ENCODE assay signal across 12 cellular contexts in genomic region chr10:69972951-69973350, GRCh38.
DNase-seq lines count a peak whose midpoint lies in the region; ATAC-seq and TF ChIP-seq lines count a peak whose summit lies in the region.
"Had no signal": no experiment of that assay in that cellular context is flagged by ENCODE, and none has a peak within 500 bp of the region (broad histone marks: within the 10 kb centered on the region; RNA-seq: fewer than 3 reads in every experiment).

No MANE protein-coding gene starts in this region.

- peaks cover 4% of the 10 kb centered on the region for H3K9me1 ChIP-seq in IMR-90 (ENCODE audit: insufficient read depth, low read length)

- in situ Hi-C loops in IMR-90 (cut with MboI; ENCODE audit: low sequenced_read_pairs), result no loop called here

- TF ChIP-seq RAD21 in IMR-90 (IDR thresholded peaks at IDR 0.05; ENCODE audit: low read length), result no peak

- peak overlapping the region; percentile 50 for H2BK120ac ChIP-seq in IMR-90 (ENCODE audit: low read depth, low read length)

- H2AK5ac ChIP-seq in IMR-90 (ENCODE audit: low read depth, low read length), result no peak overlapping the region

- no CpG with 5 or more reads among the region's 3 CpGs for WGBS in IMR-90 (ENCODE audit: extremely low coverage in 2 of 2, insufficient read length in 1 of 2), 2 experiments

- intact Hi-C loops in IMR-90 (cut with micrococcal nuclease), result loop anchor here (5.0 to 10.0 kb wide), 2 partner anchors 79 to 172 kb away; partner anchors contain the start of genes MACROH2A2 and TYSND1

- no peak overlapping the region for H2AFZ ChIP-seq in IMR-90 (replicated peaks; ENCODE audit: low read length, poor library complexity)

- H3K9me3 ChIP-seq in IMR-90 (ENCODE audit: control insufficient read depth, insufficient read depth, low read length), result peaks cover 6% of the 10 kb centered on the region

- H3K56ac ChIP-seq in IMR-90 (ENCODE audit: extremely low read depth, insufficient read depth, low read length), result no peak overlapping the region

- dilution Hi-C loops in IMR-90 (cut with HindIII; ENCODE audit: low sequenced_read_pairs, unreplicated experiment), result no loop called here

- no peaks in the 10 kb centered on the region for H3K79me1 ChIP-seq in IMR-90 (ENCODE audit: low read depth in 1 of 2, low read length in 2 of 2)

- ATAC-seq in IMR-90 (ENCODE audit: low read depth), result peak; percentile 63
- ATAC-seq in GM21381 (IDR thresholded peaks at IDR 0.05; ENCODE audit: unreplicated experiment), result no peak
- ATAC-seq: K562 had no signal

- CTCF ChIA-PET in IMR-90 (lab: Yijun Ruan, JAX), result interaction anchor here (0.6 to 1.7 kb wide), 3 partner anchors 13 to 58 kb away, joined by 3 to 8 read pairs (median 3); no protein-coding TSS in a partner anchor

- DNase-seq in EH (ENCODE audit: low read depth) (peak; percentile 76), IMR-90 (peak; percentile 85), fibroblast of gingiva (ENCODE audit: low read depth) (peak; percentile 81), stromal cell of bone marrow (ENCODE audit: low read depth) (peak; percentile 11), NCI-H2196 (lab: John Stamatoyannopoulos, UW; ENCODE audit: unreplicated experiment) (no peak), NCI-H69 (lab: John Stamatoyannopoulos, UW) (no peak)
- DNase-seq: DMS79, GF-D8, NCI-H1436 treated with DMSO at 0.1 percent for 48 hours, NCI-H226 had no signal

- H4K8ac ChIP-seq in IMR-90 (ENCODE audit: low read depth in 2 of 2, low read length in 2 of 2), result peak overlapping the region in 1 of 2 experiments; percentile 7; a peak in 1 of 4 replicates

- H3K4me3 ChIP-seq in IMR-90 (ENCODE audit: insufficient read depth, low read depth, low read length), result no peak overlapping the region
- H3K4me3 ChIP-seq: K562 had no signal

- peak overlapping the region; percentile 40 for H2BK20ac ChIP-seq in IMR-90 (ENCODE audit: low read depth, low read length)

- no peak overlapping the region; the same call in 2 of the 3 replicates for H2BK15ac ChIP-seq in IMR-90 (ENCODE audit: low read depth, low read length)

- POLR2A ChIA-PET in IMR-90 (lab: Charles Lee; ENCODE audit: unreplicated experiment), result no interaction called here

- H3K18ac ChIP-seq in IMR-90 (ENCODE audit: low read depth, low read length), result no peak overlapping the region

- peak overlapping the region; percentile 12 for H2BK5ac ChIP-seq in IMR-90 (ENCODE audit: low read depth, low read length, poor library complexity, severe bottlenecking)

- H3K14ac ChIP-seq in IMR-90 (replicated peaks; ENCODE audit: low read depth, low read length), result no peak overlapping the region; the same call in 1 of the 2 replicates

- no peak for TF ChIP-seq POLR2A in IMR-90 (IDR thresholded peaks at IDR 0.05; ENCODE audit: low read depth, low read length)

- peak overlapping the region; percentile 48; the same call in 1 of the 2 replicates for H4K91ac ChIP-seq in IMR-90 (ENCODE audit: insufficient read depth, low read depth, low read length)

- peaks cover 6% of the 10 kb centered on the region; the same call in 1 of the 2 replicates for H4K20me1 ChIP-seq in IMR-90 (ENCODE audit: insufficient read depth, low read length)

- no peak overlapping the region for H3K9ac ChIP-seq in IMR-90 (ENCODE audit: low read depth, low read length)

- H3K27me3 ChIP-seq in IMR-90 (ENCODE audit: control insufficient read depth, insufficient read depth, low read length), result peaks cover 12% of the 10 kb centered on the region

- no peak overlapping the region for H2AK9ac ChIP-seq in IMR-90 (replicated peaks; ENCODE audit: low read depth, low read length, poor library complexity)

- H4K5ac ChIP-seq in IMR-90 (ENCODE audit: low read depth, low read length), result no peak overlapping the region

- peak overlapping the region; percentile 44 for H3K4ac ChIP-seq in IMR-90 (ENCODE audit: low read depth, low read length)

- H3K27ac ChIP-seq in IMR-90 (ENCODE audit: insufficient read depth, low read length), result no peak overlapping the region

- peak overlapping the region; percentile 78 for H3K4me2 ChIP-seq in IMR-90 (ENCODE audit: low read depth, low read length)

- BruUV-seq in IMR-90 (replicated peaks; lab: Mats Ljungman, UMichigan), result no TSS peak

- H3K4me1 ChIP-seq in IMR-90 (ENCODE audit: control insufficient read depth, insufficient read depth, low read length), result peaks cover 5% of the 10 kb centered on the region

- H3K23ac ChIP-seq in IMR-90 (ENCODE audit: low read depth, low read length), result peak overlapping the region; percentile 9; the same call in 1 of the 2 replicates

- TF ChIP-seq CTCF in IMR-90 (conservative IDR thresholded peaks at IDR 0.05; ENCODE audit: low read depth, low read length), result no peak

- H3K36me3 ChIP-seq in IMR-90 (ENCODE audit: control insufficient read depth, insufficient read depth, low read length), result no peaks in the 10 kb centered on the region

TF ChIP-seq in IMR-90, 13 proteins besides CTCF, POLR2A, EP300 and RAD21:
- TF ChIP-seq FOS (IDR thresholded peaks at IDR 0.05; ENCODE audit: low read depth, low read length) (peak; percentile 62), MAFK (IDR thresholded peaks at IDR 0.05; ENCODE audit: low read depth, low read length) (no peak)
TF ChIP-seq in IMR-90: peak in this region for 1.

Comparison
In these comparisons a context has a peak if more than half of its experiments do, and no peak if none do; other contexts are left out.
1. DNase-seq: peak in EH (single experiment), IMR-90 (single experiment), fibroblast of gingiva (single experiment) and stromal cell of bone marrow (single experiment); none in NCI-H2196 (single experiment) and NCI-H69 (single experiment).